Comparison of ENCODE assay signal across 24 cellular contexts in the genomic region with DNA sequence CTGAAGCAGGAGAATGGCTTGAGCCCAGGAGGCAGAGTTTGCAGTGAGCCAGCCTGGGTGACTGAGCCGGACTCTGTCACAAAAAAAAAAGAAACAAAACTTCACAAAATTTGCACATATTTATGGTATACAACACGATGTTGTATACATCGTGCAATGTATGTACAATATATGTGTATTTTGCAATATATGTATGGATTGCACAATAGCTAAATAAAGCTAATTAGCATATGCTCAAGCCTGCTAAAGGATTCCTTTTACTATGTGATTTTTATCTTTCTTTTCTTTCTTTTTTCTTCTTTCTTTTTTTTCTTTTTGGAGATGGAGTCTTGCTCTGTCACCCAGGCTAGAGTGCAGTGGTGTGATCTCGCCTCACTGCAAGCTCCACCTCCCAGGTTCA.
DNase-seq lines count a peak whose midpoint lies in the region; ATAC-seq, FAIRE-seq and TF ChIP-seq lines count a peak whose summit lies in the region.
"Had no signal": no experiment of that assay in that cellular context is flagged by ENCODE, and none has a peak within 500 bp of the region (broad histone marks: within the 10 kb centered on the region; RNA-seq: fewer than 3 reads in every experiment).

No MANE protein-coding gene starts in this region.

- BruUV-seq in HepG2 (replicated peaks; lab: Mats Ljungman, UMichigan) (no TSS peak), K562 (replicated peaks; lab: Mats Ljungman, UMichigan) (no TSS peak)

- H3K27me3 ChIP-seq in HepG2 (ENCODE audit: control insufficient read depth in 1 of 2, insufficient read depth in 2 of 2, low read length in 2 of 2): no peaks in the 10 kb centered on the region
- H3K27me3 ChIP-seq in right lobe of liver: no peaks in the 10 kb centered on the region
- H3K27me3 ChIP-seq in K562 (ENCODE audit: control insufficient read depth in 2 of 2, insufficient read depth in 2 of 2, low read length in 2 of 2): no peaks in the 10 kb centered on the region
- H3K27me3 ChIP-seq: BE2C, BLaER1 had no signal

- H3K4me2 ChIP-seq in HepG2 (ENCODE audit: low read depth, low read length) (no peak overlapping the region), K562 (ENCODE audit: insufficient read depth, low read length) (no peak overlapping the region)
- H3K4me2 ChIP-seq: BLaER1 had no signal

- CTCF ChIA-PET in HepG2 (lab: Yijun Ruan, JAX; ENCODE audit: low intra/inter-chr PET ratio, low total read pairs): no interaction called here
- CTCF ChIA-PET in K562 (lab: Yijun Ruan, JAX; ENCODE audit: low intra/inter-chr PET ratio): no interaction called here

- DNase-seq in HepG2 (ENCODE audit: low spot score): no peak
- DNase-seq in right lobe of liver: no peak
- DNase-seq in K562 (ENCODE audit: extremely low read depth in 1 of 4, low spot score in 3 of 4): no peak
- DNase-seq in NCI-H2107 treated with DMSO at 0.1 percent for 48 hours (lab: John Stamatoyannopoulos, UW; ENCODE audit: unreplicated experiment): no peak
- no peak for DNase-seq in UCSD-AML1 (lab: John Stamatoyannopoulos, UW; ENCODE audit: unreplicated experiment)
- DNase-seq: ACHN; BE2C; C1 segment of cervical spinal cord; CD4-positive, alpha-beta memory T cell; CD4-positive, CD25-positive, alpha-beta regulatory T cell; CD8-positive, alpha-beta memory T cell; COR-L47; DMS 273 treated with DMSO at 0.1 percent for 48 hours; DMS153; DMS53; DMS79; DND-41; EL; GDM1 had no signal

- 32% methylated on average over 4 of the region's 4 CpGs for whole genome bisulfite sequencing in HepG2 (ENCODE audit: low lambda C conversion rate)
- 66% methylated on average over 4 of the region's 4 CpGs for WGBS in right lobe of liver (ENCODE audit: insufficient coverage, low coverage, low lambda C conversion rate, missing lambda C conversion rate)
- 2% methylated on average over 3 of the region's 4 CpGs for WGBS in K562 (ENCODE audit: insufficient coverage, low coverage, missing lambda C conversion rate)

- H3K9me1 ChIP-seq in K562 (ENCODE audit: control insufficient read depth, insufficient read depth, low read length): no peaks in the 10 kb centered on the region

- no peaks in the 10 kb centered on the region for H4K20me1 ChIP-seq in HepG2 (ENCODE audit: insufficient read depth, low read length)
- H4K20me1 ChIP-seq in K562 (replicated peaks; ENCODE audit: control insufficient read depth, insufficient read depth, low read length): no peaks in the 10 kb centered on the region
- H4K20me1 ChIP-seq: BLaER1 had no signal

- H3K4me1 ChIP-seq in HepG2 (ENCODE audit: insufficient read depth, low read length) (no peaks in the 10 kb centered on the region), right lobe of liver (no peaks in the 10 kb centered on the region), K562 (replicated peaks in 1 of 2; ENCODE audit: control insufficient read depth in 2 of 2, insufficient read depth in 2 of 2, low read length in 2 of 2) (no peaks in the 10 kb centered on the region)
- H3K4me1 ChIP-seq: BE2C, BLaER1 had no signal

- POLR2A ChIA-PET in HepG2 (lab: Yijun Ruan, JAX) (no interaction called here), K562 (lab: Yijun Ruan, JAX) (no interaction called here)

- ATAC-seq in HepG2 (no peak), right lobe of liver (no peak), K562 (no peak)
- ATAC-seq: GM12878 had no signal

- H3K36me3 ChIP-seq in HepG2 (replicated peaks in 1 of 2; ENCODE audit: control insufficient read depth in 1 of 2, insufficient read depth in 2 of 2, low read length in 2 of 2) (no peaks in the 10 kb centered on the region), right lobe of liver (no peaks in the 10 kb centered on the region), K562 (ENCODE audit: control insufficient read depth, insufficient read depth, low read length) (no peaks in the 10 kb centered on the region)
- H3K36me3 ChIP-seq: BE2C, BLaER1 had no signal

- no peak overlapping the region for H3K27ac ChIP-seq in HepG2 (ENCODE audit: extremely low read length, insufficient read depth, low read length)
- no peak overlapping the region for H3K27ac ChIP-seq in right lobe of liver
- H3K27ac ChIP-seq in K562 (ENCODE audit: extremely low read depth, low read depth, low read length): no peak overlapping the region
- H3K27ac ChIP-seq: 22Rv1, BLaER1 had no signal

- TF ChIP-seq RAD21 in HepG2 (CRISPR knock-in tag; IDR thresholded peaks at IDR 0.05) (no peak), K562 (CRISPR knock-in tag; conservative IDR thresholded peaks at IDR 0.05 in 1 of 2, IDR thresholded peaks at IDR 0.05 in 1 of 2) (no peak)

- H3K9ac ChIP-seq in HepG2 (ENCODE audit: insufficient read depth, low read depth, low read length): no peak overlapping the region
- H3K9ac ChIP-seq in K562 (ENCODE audit: insufficient read depth in 1 of 2, low read depth in 2 of 2, low read length in 2 of 2): no peak overlapping the region
- H3K9ac ChIP-seq: BLaER1 had no signal

- no peaks in the 10 kb centered on the region for H3K9me3 ChIP-seq in HepG2 (ENCODE audit: low read length)
- no peaks in the 10 kb centered on the region for H3K9me3 ChIP-seq in right lobe of liver
- H3K9me3 ChIP-seq in K562 (replicated peaks; ENCODE audit: control insufficient read depth, insufficient read depth, low read depth, low read length): 0 out of 2 replicates have a peak, but pooled peaks cover 2% of the 10 kb centered on the region
- H3K9me3 ChIP-seq: BE2C, BLaER1 had no signal

- in situ Hi-C loops in HepG2 (cut with HindIII; ENCODE audit: extremely low pct_ligation_motif_present, low pct_unique_long_range_greater_than_20kb) (no loop called here), K562 (cut with MboI) (no loop called here)

- no peak for TF ChIP-seq CTCF in HepG2 (CRISPR knock-in tag; IDR thresholded peaks at IDR 0.05)
- no peak for TF ChIP-seq CTCF in right lobe of liver (IDR thresholded peaks at IDR 0.05)
- TF ChIP-seq CTCF in K562 (IDR thresholded peaks at IDR 0.05 in 2 of 3, conservative IDR thresholded peaks at IDR 0.05 in 1 of 3; ENCODE audit: insufficient read depth in 2 of 3, low read depth in 1 of 3, low read length in 3 of 3): no peak

- no peak for TF ChIP-seq POLR2A in HepG2 (IDR thresholded peaks at IDR 0.05; ENCODE audit: insufficient read depth in 1 of 2, low read depth in 2 of 2, low read length in 2 of 2)
- TF ChIP-seq POLR2A in right lobe of liver (IDR thresholded peaks at IDR 0.05): no peak
- TF ChIP-seq POLR2A in K562 (conservative IDR thresholded peaks at IDR 0.05): no peak

- H3K4me3 ChIP-seq in HepG2 (replicated peaks in 1 of 3; ENCODE audit: insufficient read depth in 1 of 3, low read depth in 2 of 3, low read length in 3 of 3) (no peak overlapping the region), right lobe of liver (no peak overlapping the region), K562 (no peak overlapping the region)
- H3K4me3 ChIP-seq: BLaER1, GM12878 had no signal

- FAIRE-seq in HepG2 (lab: Jason Lieb, UNC): no peak
- FAIRE-seq in K562 (lab: Jason Lieb, UNC): no peak
- FAIRE-seq: GM12878, GM12892, GM18507 had no signal

- intact Hi-C loops in HepG2 (cut with micrococcal nuclease; ENCODE audit: unreplicated experiment) (no loop called here), right lobe of liver (cut with DNase I) (no loop called here), K562 (cut with micrococcal nuclease) (no loop called here)

- H2AFZ ChIP-seq in HepG2 (ENCODE audit: low read length): no peak overlapping the region
- no peak overlapping the region for H2AFZ ChIP-seq in K562 (ENCODE audit: low read depth, low read length)

- TF ChIP-seq EP300 in HepG2 (IDR thresholded peaks at IDR 0.05; ENCODE audit: low read depth in 2 of 2, low read length in 2 of 2) (no peak), HepG2 (CRISPR knock-in tag; IDR thresholded peaks at IDR 0.05; ENCODE audit: borderline replicate concordance) (no peak), K562 (IDR thresholded peaks at IDR 0.05; ENCODE audit: low read length) (no peak)

- H3K79me2 ChIP-seq in HepG2 (ENCODE audit: insufficient read depth, low read length): no peaks in the 10 kb centered on the region
- H3K79me2 ChIP-seq in K562 (ENCODE audit: control insufficient read depth, insufficient read depth, low read length): no peaks in the 10 kb centered on the region

TF ChIP-seq in HepG2, 621 proteins besides CTCF, POLR2A, EP300 and RAD21:
- TF ChIP-seq CEBPB (IDR thresholded peaks at IDR 0.05; ENCODE audit: borderline replicate concordance, low read depth, low read length) (peak; percentile 84), TARDBP (CRISPR knock-in tag; IDR thresholded peaks at IDR 0.05) (no peak)

TF ChIP-seq in K562, 482 proteins besides CTCF, POLR2A, EP300 and RAD21:
- TF ChIP-seq CEBPB (tag; IDR thresholded peaks at IDR 0.05) (peak; percentile 63), CEBPG (CRISPR knock-in tag; IDR thresholded peaks at IDR 0.05) (no peak), CEBPG (tag; conservative IDR thresholded peaks at IDR 0.05 in 1 of 2, IDR thresholded peaks at IDR 0.05 in 1 of 2) (peak in 1 of 2 experiments; percentile 71; a peak in 2 of 4 replicates), SMAD2 (IDR thresholded peaks at IDR 0.05; ENCODE audit: low read depth, low read length) (no peak)
